Comparison of ENCODE assay signal across 9 cellular contexts in genomic region chr10:58157076-58157766, GRCh38.
A peak's percentile ranks its signal among the peaks of the same experiment; 100 is the strongest.
DNase-seq lines count a peak whose midpoint lies in the region; ATAC-seq lines count a peak whose summit lies in the region.
"Had no signal": no experiment of that assay in that cellular context is flagged by ENCODE, and none has a peak within 500 bp of the region (broad histone marks: within the 10 kb centered on the region; RNA-seq: fewer than 3 reads in every experiment).

No MANE protein-coding gene starts in this region.

- DNase-seq in DMS153 (lab: John Stamatoyannopoulos, UW) (peak; percentile 85), M059J (ENCODE audit: low read depth) (peak; percentile 98), amniotic epithelial cell (ENCODE audit: low read depth) (peak; percentile 94), kidney tubule cell (ENCODE audit: low spot score) (peak; percentile 31), superior temporal gyrus (ENCODE audit: extremely low spot score) (no peak), DMS114 treated with DMSO at 0.1 percent for 48 hours (lab: John Stamatoyannopoulos, UW; ENCODE audit: unreplicated experiment) (no peak), ureter (ENCODE audit: low spot score) (no peak)
- DNase-seq: NK-92 treated with Interleukin-12 subunit alpha and Interleukin-12 subunit beta, amount 100 ng/mL, for 24 hours had no signal

- ATAC-seq in HG02973 (IDR thresholded peaks at IDR 0.05; ENCODE audit: unreplicated experiment) = no peak

Comparison
In these comparisons a context has a peak if more than half of its experiments do, and no peak if none do; other contexts are left out.
1. DNase-seq: peak in DMS153 (single experiment), M059J (single experiment), amniotic epithelial cell (single experiment) and kidney tubule cell (single experiment); none in superior temporal gyrus (single experiment), DMS114 treated with DMSO at 0.1 percent for 48 hours (single experiment) and ureter (single experiment).